Comparison of ENCODE assay signal across 1 cellular context in the genomic region with DNA sequence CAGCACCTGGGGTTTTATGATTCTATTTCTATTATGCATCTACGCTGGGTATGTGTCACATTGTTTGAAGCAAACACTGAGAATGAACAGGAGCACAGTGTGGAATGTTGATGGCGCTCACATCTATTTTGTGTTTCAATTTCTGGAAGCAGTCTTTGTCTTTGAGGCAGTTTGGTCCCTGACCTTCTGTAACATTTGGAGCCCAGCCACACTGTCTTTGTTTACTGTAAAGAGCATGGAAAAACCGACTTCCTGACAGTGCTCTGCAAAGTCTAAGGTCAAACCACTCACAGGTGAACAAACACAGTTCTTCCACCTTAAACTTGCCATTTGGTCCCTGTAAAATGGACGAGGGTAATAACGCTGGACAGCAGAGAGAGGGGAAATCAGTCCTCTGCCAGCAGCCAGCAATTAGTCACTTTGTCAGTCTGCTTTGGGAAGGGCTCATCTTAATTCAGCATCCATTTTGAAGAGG.
A peak's percentile ranks its signal among the peaks of the same experiment; 100 is the strongest.
TF ChIP-seq lines count a peak whose summit lies in the region.

No MANE protein-coding gene starts in this region.

TF ChIP-seq in HepG2, 621 proteins besides CTCF, POLR2A, EP300 and RAD21 (continued from another document and continues in another):
- TF ChIP-seq NFAT5 (CRISPR knock-in tag; IDR thresholded peaks at IDR 0.05) (no peak), SOX6 (IDR thresholded peaks at IDR 0.05) (no peak), SOX6 (CRISPR knock-in tag; IDR thresholded peaks at IDR 0.05) (peak; percentile 90), GABPB1 (CRISPR knock-in tag; IDR thresholded peaks at IDR 0.05) (peak; percentile 21; the same call in 1 of the 2 replicates), TRIM24 (CRISPR knock-in tag; IDR thresholded peaks at IDR 0.05) (no peak), SOX13 (IDR thresholded peaks at IDR 0.05) (peak; percentile 44; the same call in 1 of the 2 replicates), SOX13 (CRISPR knock-in tag; conservative IDR thresholded peaks at IDR 0.05 in 1 of 2, IDR thresholded peaks at IDR 0.05 in 1 of 2) (peak in 1 of 2 experiments; percentile 88; a peak in 2 of 4 replicates), ZMYM3 (CRISPR knock-in tag; IDR thresholded peaks at IDR 0.05) (0 out of 2 replicates have a peak, but pooled peaks have one; percentile 51), ESRRA (CRISPR knock-in tag; IDR thresholded peaks at IDR 0.05; ENCODE audit: low read depth) (peak; percentile 41; the same call in 1 of the 2 replicates), ZNF510 (CRISPR knock-in tag; IDR thresholded peaks at IDR 0.05; ENCODE audit: low read depth) (no peak), ZKSCAN5 (CRISPR knock-in tag; IDR thresholded peaks at IDR 0.05) (0 out of 2 replicates have a peak, but pooled peaks have one; percentile 45), ATM (IDR thresholded peaks at IDR 0.05; ENCODE audit: borderline replicate concordance) (no peak), EZH2 (conservative IDR thresholded peaks at IDR 0.05; ENCODE audit: low read depth, low read length) (no peak), ZBTB37 (CRISPR knock-in tag; IDR thresholded peaks at IDR 0.05) (no peak), TBX3 (IDR thresholded peaks at IDR 0.05; ENCODE audit: borderline replicate concordance) (no peak), ZNF724P (CRISPR knock-in tag; IDR thresholded peaks at IDR 0.05; ENCODE audit: borderline replicate concordance) (no peak), MAFF (IDR thresholded peaks at IDR 0.05; ENCODE audit: low read depth, low read length) (no peak), MATR3 (CRISPR knock-in tag; IDR thresholded peaks at IDR 0.05) (no peak), NFRKB (IDR thresholded peaks at IDR 0.05) (no peak), ZSCAN21 (CRISPR knock-in tag; IDR thresholded peaks at IDR 0.05; ENCODE audit: borderline replicate concordance) (no peak), SIX4 (CRISPR knock-in tag; IDR thresholded peaks at IDR 0.05) (0 out of 2 replicates have a peak, but pooled peaks have one; percentile 18), ELF3 (CRISPR knock-in tag; IDR thresholded peaks at IDR 0.05) (peak; percentile 52; the same call in 1 of the 2 replicates), KDM5A (IDR thresholded peaks at IDR 0.05; ENCODE audit: borderline replicate concordance, low read length) (no peak), PPARG (CRISPR knock-in tag; conservative IDR thresholded peaks at IDR 0.05) (peak; percentile 79), KLF16 (CRISPR knock-in tag; IDR thresholded peaks at IDR 0.05) (no peak), ZNF558 (CRISPR knock-in tag; IDR thresholded peaks at IDR 0.05; ENCODE audit: borderline replicate concordance) (no peak), REL (CRISPR knock-in tag; conservative IDR thresholded peaks at IDR 0.05) (no peak), ZNF883 (CRISPR knock-in tag; IDR thresholded peaks at IDR 0.05; ENCODE audit: not compliant biosample characterization) (no peak), AGO1 (IDR thresholded peaks at IDR 0.05; ENCODE audit: low read depth, low read length, poor library complexity, severe bottlenecking) (no peak), FUBP1 (CRISPR knock-in tag; IDR thresholded peaks at IDR 0.05; ENCODE audit: borderline replicate concordance) (no peak), ZNF713 (CRISPR knock-in tag; IDR thresholded peaks at IDR 0.05) (no peak), PHF21A (CRISPR knock-in tag; IDR thresholded peaks at IDR 0.05) (peak; percentile 49; the same call in 1 of the 2 replicates), GATA4 (IDR thresholded peaks at IDR 0.05; ENCODE audit: borderline replicate concordance, low read depth) (no peak), RCOR2 (CRISPR knock-in tag; IDR thresholded peaks at IDR 0.05) (peak; percentile 56; the same call in 1 of the 2 replicates)
- TF ChIP-seq, protein P1, sequence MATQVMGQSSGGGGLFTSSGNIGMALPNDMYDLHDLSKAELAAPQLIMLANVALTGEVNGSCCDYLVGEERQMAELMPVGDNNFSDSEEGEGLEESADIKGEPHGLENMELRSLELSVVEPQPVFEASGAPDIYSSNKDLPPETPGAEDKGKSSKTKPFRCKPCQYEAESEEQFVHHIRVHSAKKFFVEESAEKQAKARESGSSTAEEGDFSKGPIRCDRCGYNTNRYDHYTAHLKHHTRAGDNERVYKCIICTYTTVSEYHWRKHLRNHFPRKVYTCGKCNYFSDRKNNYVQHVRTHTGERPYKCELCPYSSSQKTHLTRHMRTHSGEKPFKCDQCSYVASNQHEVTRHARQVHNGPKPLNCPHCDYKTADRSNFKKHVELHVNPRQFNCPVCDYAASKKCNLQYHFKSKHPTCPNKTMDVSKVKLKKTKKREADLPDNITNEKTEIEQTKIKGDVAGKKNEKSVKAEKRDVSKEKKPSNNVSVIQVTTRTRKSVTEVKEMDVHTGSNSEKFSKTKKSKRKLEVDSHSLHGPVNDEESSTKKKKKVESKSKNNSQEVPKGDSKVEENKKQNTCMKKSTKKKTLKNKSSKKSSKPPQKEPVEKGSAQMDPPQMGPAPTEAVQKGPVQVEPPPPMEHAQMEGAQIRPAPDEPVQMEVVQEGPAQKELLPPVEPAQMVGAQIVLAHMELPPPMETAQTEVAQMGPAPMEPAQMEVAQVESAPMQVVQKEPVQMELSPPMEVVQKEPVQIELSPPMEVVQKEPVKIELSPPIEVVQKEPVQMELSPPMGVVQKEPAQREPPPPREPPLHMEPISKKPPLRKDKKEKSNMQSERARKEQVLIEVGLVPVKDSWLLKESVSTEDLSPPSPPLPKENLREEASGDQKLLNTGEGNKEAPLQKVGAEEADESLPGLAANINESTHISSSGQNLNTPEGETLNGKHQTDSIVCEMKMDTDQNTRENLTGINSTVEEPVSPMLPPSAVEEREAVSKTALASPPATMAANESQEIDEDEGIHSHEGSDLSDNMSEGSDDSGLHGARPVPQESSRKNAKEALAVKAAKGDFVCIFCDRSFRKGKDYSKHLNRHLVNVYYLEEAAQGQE (IDR thresholded peaks at IDR 0.05; ENCODE audit: borderline replicate concordance in 1 of 2, low read depth in 1 of 2, low read length in 2 of 2) = peak in 1 of 2 experiments; percentile 64; a peak in 1 of 4 replicates
- TF ChIP-seq, protein P2, sequence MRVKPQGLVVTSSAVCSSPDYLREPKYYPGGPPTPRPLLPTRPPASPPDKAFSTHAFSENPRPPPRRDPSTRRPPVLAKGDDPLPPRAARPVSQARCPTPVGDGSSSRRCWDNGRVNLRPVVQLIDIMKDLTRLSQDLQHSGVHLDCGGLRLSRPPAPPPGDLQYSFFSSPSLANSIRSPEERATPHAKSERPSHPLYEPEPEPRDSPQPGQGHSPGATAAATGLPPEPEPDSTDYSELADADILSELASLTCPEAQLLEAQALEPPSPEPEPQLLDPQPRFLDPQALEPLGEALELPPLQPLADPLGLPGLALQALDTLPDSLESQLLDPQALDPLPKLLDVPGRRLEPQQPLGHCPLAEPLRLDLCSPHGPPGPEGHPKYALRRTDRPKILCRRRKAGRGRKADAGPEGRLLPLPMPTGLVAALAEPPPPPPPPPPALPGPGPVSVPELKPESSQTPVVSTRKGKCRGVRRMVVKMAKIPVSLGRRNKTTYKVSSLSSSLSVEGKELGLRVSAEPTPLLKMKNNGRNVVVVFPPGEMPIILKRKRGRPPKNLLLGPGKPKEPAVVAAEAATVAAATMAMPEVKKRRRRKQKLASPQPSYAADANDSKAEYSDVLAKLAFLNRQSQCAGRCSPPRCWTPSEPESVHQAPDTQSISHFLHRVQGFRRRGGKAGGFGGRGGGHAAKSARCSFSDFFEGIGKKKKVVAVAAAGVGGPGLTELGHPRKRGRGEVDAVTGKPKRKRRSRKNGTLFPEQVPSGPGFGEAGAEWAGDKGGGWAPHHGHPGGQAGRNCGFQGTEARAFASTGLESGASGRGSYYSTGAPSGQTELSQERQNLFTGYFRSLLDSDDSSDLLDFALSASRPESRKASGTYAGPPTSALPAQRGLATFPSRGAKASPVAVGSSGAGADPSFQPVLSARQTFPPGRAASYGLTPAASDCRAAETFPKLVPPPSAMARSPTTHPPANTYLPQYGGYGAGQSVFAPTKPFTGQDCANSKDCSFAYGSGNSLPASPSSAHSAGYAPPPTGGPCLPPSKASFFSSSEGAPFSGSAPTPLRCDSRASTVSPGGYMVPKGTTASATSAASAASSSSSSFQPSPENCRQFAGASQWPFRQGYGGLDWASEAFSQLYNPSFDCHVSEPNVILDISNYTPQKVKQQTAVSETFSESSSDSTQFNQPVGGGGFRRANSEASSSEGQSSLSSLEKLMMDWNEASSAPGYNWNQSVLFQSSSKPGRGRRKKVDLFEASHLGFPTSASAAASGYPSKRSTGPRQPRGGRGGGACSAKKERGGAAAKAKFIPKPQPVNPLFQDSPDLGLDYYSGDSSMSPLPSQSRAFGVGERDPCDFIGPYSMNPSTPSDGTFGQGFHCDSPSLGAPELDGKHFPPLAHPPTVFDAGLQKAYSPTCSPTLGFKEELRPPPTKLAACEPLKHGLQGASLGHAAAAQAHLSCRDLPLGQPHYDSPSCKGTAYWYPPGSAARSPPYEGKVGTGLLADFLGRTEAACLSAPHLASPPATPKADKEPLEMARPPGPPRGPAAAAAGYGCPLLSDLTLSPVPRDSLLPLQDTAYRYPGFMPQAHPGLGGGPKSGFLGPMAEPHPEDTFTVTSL (CRISPR knock-in tag; IDR thresholded peaks at IDR 0.05; ENCODE audit: borderline replicate concordance) = peak; percentile 96
- TF ChIP-seq, protein P3, sequence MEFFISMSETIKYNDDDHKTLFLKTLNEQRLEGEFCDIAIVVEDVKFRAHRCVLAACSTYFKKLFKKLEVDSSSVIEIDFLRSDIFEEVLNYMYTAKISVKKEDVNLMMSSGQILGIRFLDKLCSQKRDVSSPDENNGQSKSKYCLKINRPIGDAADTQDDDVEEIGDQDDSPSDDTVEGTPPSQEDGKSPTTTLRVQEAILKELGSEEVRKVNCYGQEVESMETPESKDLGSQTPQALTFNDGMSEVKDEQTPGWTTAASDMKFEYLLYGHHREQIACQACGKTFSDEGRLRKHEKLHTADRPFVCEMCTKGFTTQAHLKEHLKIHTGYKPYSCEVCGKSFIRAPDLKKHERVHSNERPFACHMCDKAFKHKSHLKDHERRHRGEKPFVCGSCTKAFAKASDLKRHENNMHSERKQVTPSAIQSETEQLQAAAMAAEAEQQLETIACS (CRISPR knock-in tag; IDR thresholded peaks at IDR 0.05) = no peak
- TF ChIP-seq, protein P4, sequence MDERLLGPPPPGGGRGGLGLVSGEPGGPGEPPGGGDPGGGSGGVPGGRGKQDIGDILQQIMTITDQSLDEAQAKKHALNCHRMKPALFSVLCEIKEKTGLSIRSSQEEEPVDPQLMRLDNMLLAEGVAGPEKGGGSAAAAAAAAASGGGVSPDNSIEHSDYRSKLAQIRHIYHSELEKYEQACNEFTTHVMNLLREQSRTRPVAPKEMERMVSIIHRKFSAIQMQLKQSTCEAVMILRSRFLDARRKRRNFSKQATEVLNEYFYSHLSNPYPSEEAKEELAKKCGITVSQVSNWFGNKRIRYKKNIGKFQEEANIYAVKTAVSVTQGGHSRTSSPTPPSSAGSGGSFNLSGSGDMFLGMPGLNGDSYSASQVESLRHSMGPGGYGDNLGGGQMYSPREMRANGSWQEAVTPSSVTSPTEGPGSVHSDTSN (CRISPR knock-in tag; IDR thresholded peaks at IDR 0.05) = no peak
